ENCODE assay signal across 20 cellular contexts in genomic region chr22:32556150-32556549, GRCh38.
"Had no signal": no experiment of that assay in that cellular context is flagged by ENCODE, and none has a peak within 500 bp of the region (broad histone marks: within the 10 kb centered on the region; RNA-seq: fewer than 3 reads in every experiment).

No MANE protein-coding gene starts in this region.

- DNase-seq: activated B cell treated with CpG ODN at 0.5 μM for 24 hours; activated effector memory CD4-positive, alpha-beta T cell treated with Interleukin-2 at 50 U/mL for 16 hours; activated naive CD4-positive, alpha-beta T cell treated with Interleukin-2 at 50 U/mL for 16 hours; anterior cingulate cortex; dermis blood vessel endothelial cell; effector CD4-positive, alpha-beta T cell; foreskin melanocyte; left lung; mammary epithelial cell; naive B cell; nephron progenitor cell; pancreas; psoas muscle; sigmoid colon; stimulated activated naive CD4-positive, alpha-beta T cell; T-helper 2 cell; testis; trophoblast cell had no signal

- H3K27me3 ChIP-seq: esophagus muscularis mucosa, left lung, pancreas, testis had no signal

- H3K36me3 ChIP-seq: esophagus muscularis mucosa, left lung, neutrophil, pancreas, sigmoid colon had no signal

- H3K9me3 ChIP-seq: esophagus muscularis mucosa, left lung, neutrophil, pancreas, psoas muscle, sigmoid colon, testis had no signal

- H3K4me3 ChIP-seq: esophagus muscularis mucosa, left lung, pancreas, psoas muscle, sigmoid colon, testis had no signal

- ATAC-seq: left lung, pancreas, psoas muscle had no signal

- H3K27ac ChIP-seq: esophagus muscularis mucosa, neutrophil, pancreas, psoas muscle had no signal

- H3K4me1 ChIP-seq: pancreas, psoas muscle, testis had no signal
